ENCODE assay signal across 8 cellular contexts in genomic region chr11:6711552-6711951, GRCh38. TPM values are rescaled to one million over a fixed set of nuclear protein-coding genes. Genes with fewer than 3 reads are reported as not detected.
DNase-seq lines count a peak whose midpoint lies in the region; ATAC-seq and TF ChIP-seq lines count a peak whose summit lies in the region.
"Not testable (repeated sequence)": the region's sequence is repeated elsewhere in the genome, so short reads cannot be mapped to it uniquely, and the experiment has no call there.

No MANE protein-coding gene starts in this region.

- H3K36me3 ChIP-seq in HCT116 (ENCODE audit: control insufficient read depth in 1 of 2, insufficient read depth in 2 of 2, low read length in 2 of 2): not testable (repeated sequence)

- H3K27ac ChIP-seq in HCT116 (ENCODE audit: low read depth, low read length): not testable (repeated sequence)

- H4K20me1 ChIP-seq in HCT116 (ENCODE audit: insufficient read depth): not testable (repeated sequence)

- CTCF ChIA-PET in HCT116 (lab: Charles Lee): not testable (repeated sequence)
- CTCF ChIA-PET in activated CD4-positive, alpha-beta T cell treated with anti-CD3 and anti-CD28 coated beads, Interleukin-2, amount 10 ng/mL, durations not matched to agents 7 days and 5 days (lab: Charles Lee): interaction anchor here (0.6 kb wide), 1 partner anchor 221 kb away, joined by 4 read pairs; no protein-coding TSS in a partner anchor

- not testable (repeated sequence) for H3K27ac Mint-ChIP-seq in CD14-positive monocyte; activated CD4-positive, alpha-beta T cell treated with anti-CD3 and anti-CD28 coated beads, Interleukin-2, amount 10 ng/mL, durations not matched to agents 7 days and 5 days; activated naive CD8-positive, alpha-beta T cell treated with anti-CD3 and anti-CD28 coated beads, Interleukin-2, amount 50 U/mL, for 24 hours; stimulated activated naive CD8-positive, alpha-beta T cell treated with anti-CD3 and anti-CD28 coated beads, Interleukin-15, amount 100 ng/mL, for 72 hours
- peak overlapping the region; percentile 3 to 81 for H3K27ac Mint-ChIP-seq in natural killer cell

- not testable (repeated sequence) for H3K4me3 ChIP-seq in HCT116 (replicated peaks in 1 of 2; ENCODE audit: low read depth in 1 of 2, low read length in 2 of 2); fibroblast of mammary gland (ENCODE audit: control insufficient read depth, low read depth, low read length)

- intact Hi-C loops in CD14-positive monocyte (cut with micrococcal nuclease); HCT116 (cut with micrococcal nuclease): not testable (repeated sequence)
- intact Hi-C loops in natural killer cell (cut with micrococcal nuclease): loop anchor here (5.0 kb wide), 1 partner anchor 46 kb away; no protein-coding TSS in a partner anchor

- ATAC-seq in HCT116: peak; percentile 83
- ATAC-seq in activated naive CD8-positive, alpha-beta T cell treated with anti-CD3 and anti-CD28 coated beads, Interleukin-2, amount 50 U/mL, for 24 hours; natural killer cell; stimulated activated naive CD8-positive, alpha-beta T cell treated with anti-CD3 and anti-CD28 coated beads, Interleukin-15, amount 100 ng/mL, for 72 hours: not testable (repeated sequence)

- POLR2A ChIA-PET in HCT116 (lab: Charles Lee); activated CD4-positive, alpha-beta T cell treated with anti-CD3 and anti-CD28 coated beads, Interleukin-2, amount 10 ng/mL, durations not matched to agents 7 days and 5 days (lab: Charles Lee): not testable (repeated sequence)

- not testable (repeated sequence) for H2AFZ ChIP-seq in HCT116 (ENCODE audit: low read depth, low read length, poor library complexity, severe bottlenecking)

- not testable (repeated sequence) for DNase-seq in CD14-positive monocyte (ENCODE audit: low spot score); HCT116 (ENCODE audit: low read depth, low spot score)
- DNase-seq in NOMO-1 treated with DMSO at 0.1 percent for 48 hours (lab: John Stamatoyannopoulos, UW; ENCODE audit: unreplicated experiment) (peak; percentile 0), fibroblast of mammary gland (ENCODE audit: low read depth) (peak; percentile 27), natural killer cell (peak; percentile 26)
- DNase-seq in activated CD4-positive, alpha-beta T cell treated with anti-CD3 and anti-CD28 coated beads, Interleukin-2, amount 10 ng/mL, durations not matched to agents 7 days and 5 days: peak; percentile 41
- peak; percentile 59 for DNase-seq in activated naive CD8-positive, alpha-beta T cell treated with anti-CD3 and anti-CD28 coated beads, Interleukin-2, amount 50 U/mL, for 24 hours
- peak; percentile 24 to 32 for DNase-seq in stimulated activated naive CD8-positive, alpha-beta T cell treated with anti-CD3 and anti-CD28 coated beads, Interleukin-15, amount 100 ng/mL, for 72 hours

- TF ChIP-seq RAD21 in HCT116 (IDR thresholded peaks at IDR 0.05; ENCODE audit: low read depth): peak; percentile 31; the same call in 1 of the 2 replicates

- peaks cover 4 to 15% (median 7%) of the 10 kb centered on the region in 7 donors for H3K9me3 Mint-ChIP-seq in CD14-positive monocyte
- not testable (repeated sequence) for H3K9me3 Mint-ChIP-seq in activated CD4-positive, alpha-beta T cell treated with anti-CD3 and anti-CD28 coated beads, Interleukin-2, amount 10 ng/mL, durations not matched to agents 7 days and 5 days; activated naive CD8-positive, alpha-beta T cell treated with anti-CD3 and anti-CD28 coated beads, Interleukin-2, amount 50 U/mL, for 24 hours; natural killer cell; stimulated activated naive CD8-positive, alpha-beta T cell treated with anti-CD3 and anti-CD28 coated beads, Interleukin-15, amount 100 ng/mL, for 72 hours

- H3K9ac ChIP-seq in HCT116 (ENCODE audit: low read length): not testable (repeated sequence)

- H3K27me3 ChIP-seq in HCT116 (ENCODE audit: insufficient read depth, low read length): peaks cover 17% of the 10 kb centered on the region; the same call in 1 of the 2 replicates

- not testable (repeated sequence) for BruUV-seq in HCT116 (replicated peaks; lab: Mats Ljungman, UMichigan)

- RAD21 ChIA-PET in HCT116 (lab: Charles Lee; ENCODE audit: low non-redundant PET in 1 of 2, low total read pairs in 2 of 2, uncharacterized antibody in 2 of 2, unreplicated experiment in 2 of 2): not testable (repeated sequence)

- not testable (repeated sequence) for H3K4me1 Mint-ChIP-seq in CD14-positive monocyte; activated CD4-positive, alpha-beta T cell treated with anti-CD3 and anti-CD28 coated beads, Interleukin-2, amount 10 ng/mL, durations not matched to agents 7 days and 5 days; activated naive CD8-positive, alpha-beta T cell treated with anti-CD3 and anti-CD28 coated beads, Interleukin-2, amount 50 U/mL, for 24 hours
- peaks cover 40 to 53% of the 10 kb centered on the region in 2 donors for H3K4me1 Mint-ChIP-seq in natural killer cell
- peaks cover 28% of the 10 kb centered on the region for H3K4me1 Mint-ChIP-seq in stimulated activated naive CD8-positive, alpha-beta T cell treated with anti-CD3 and anti-CD28 coated beads, Interleukin-15, amount 100 ng/mL, for 72 hours

- not testable (repeated sequence) for H3K79me2 ChIP-seq in HCT116 (ENCODE audit: insufficient read depth, low read length)

- not testable (repeated sequence) for H3K9me2 ChIP-seq in HCT116 (ENCODE audit: insufficient read depth)

- not testable (repeated sequence) for H3K27me3 Mint-ChIP-seq in CD14-positive monocyte (ENCODE audit: low read depth in 3 of 3); activated CD4-positive, alpha-beta T cell treated with anti-CD3 and anti-CD28 coated beads, Interleukin-2, amount 10 ng/mL, durations not matched to agents 7 days and 5 days; activated naive CD8-positive, alpha-beta T cell treated with anti-CD3 and anti-CD28 coated beads, Interleukin-2, amount 50 U/mL, for 24 hours; natural killer cell (ENCODE audit: low read depth in 2 of 2); stimulated activated naive CD8-positive, alpha-beta T cell treated with anti-CD3 and anti-CD28 coated beads, Interleukin-15, amount 100 ng/mL, for 72 hours

- not testable (repeated sequence) for H3K4me2 ChIP-seq in HCT116 (ENCODE audit: low read length)

- not testable (repeated sequence) for H3K4me1 ChIP-seq in HCT116 (ENCODE audit: control insufficient read depth in 1 of 2, insufficient read depth in 2 of 2, low read length in 2 of 2)

- TF ChIP-seq POLR2A in HCT116 (IDR thresholded peaks at IDR 0.05; ENCODE audit: borderline replicate concordance, extremely low read depth, insufficient read depth, insufficient read length): not testable (repeated sequence)

- H3K4me3 Mint-ChIP-seq in CD14-positive monocyte; activated CD4-positive, alpha-beta T cell treated with anti-CD3 and anti-CD28 coated beads, Interleukin-2, amount 10 ng/mL, durations not matched to agents 7 days and 5 days; activated naive CD8-positive, alpha-beta T cell treated with anti-CD3 and anti-CD28 coated beads, Interleukin-2, amount 50 U/mL, for 24 hours; natural killer cell; stimulated activated naive CD8-positive, alpha-beta T cell treated with anti-CD3 and anti-CD28 coated beads, Interleukin-15, amount 100 ng/mL, for 72 hours: not testable (repeated sequence)

- peaks cover 14 to 15% of the 10 kb centered on the region in 2 donors for H3K36me3 Mint-ChIP-seq in CD14-positive monocyte
- H3K36me3 Mint-ChIP-seq in activated CD4-positive, alpha-beta T cell treated with anti-CD3 and anti-CD28 coated beads, Interleukin-2, amount 10 ng/mL, durations not matched to agents 7 days and 5 days (ENCODE audit: low read depth): peaks cover 51% of the 10 kb centered on the region
- H3K36me3 Mint-ChIP-seq in activated naive CD8-positive, alpha-beta T cell treated with anti-CD3 and anti-CD28 coated beads, Interleukin-2, amount 50 U/mL, for 24 hours (ENCODE audit: low read depth); natural killer cell: not testable (repeated sequence)

- TF ChIP-seq CTCF in CD14-positive monocyte (IDR thresholded peaks at IDR 0.05) (peak; percentile 52), HCT116 (IDR thresholded peaks at IDR 0.05 in 2 of 3, conservative IDR thresholded peaks at IDR 0.05 in 1 of 3; ENCODE audit: borderline replicate concordance in 1 of 3, insufficient read depth in 1 of 3, low read depth in 2 of 3, low read length in 2 of 3) (peak; percentile 28 to 44 (median 31); a peak in 4 of 6 replicates), fibroblast of mammary gland (conservative IDR thresholded peaks at IDR 0.05; ENCODE audit: control insufficient read depth, insufficient read depth, low read depth, low read length) (peak; percentile 49), natural killer cell (IDR thresholded peaks at IDR 0.05) (peak; percentile 58)

- H3K9me3 ChIP-seq in HCT116 (ENCODE audit: control insufficient read depth in 1 of 2, insufficient read depth in 1 of 2, low read depth in 1 of 2, low read length in 2 of 2): not testable (repeated sequence)

TF ChIP-seq in HCT116, 20 proteins besides CTCF, POLR2A, EP300 and RAD21:
- TF ChIP-seq CBX3 (IDR thresholded peaks at IDR 0.05; ENCODE audit: low read depth): peak; percentile 94

RNA-seq across cellular contexts. Expression of gene MRPL17, which starts 28.4 kb away (rescaled TPM):
- 10 to 100 TPM; 12.8 to 14.0 TPM for polyA plus RNA-seq in CD14-positive monocyte
- total RNA-seq in HCT116 (2021; ENCODE audit: unreplicated experiment) (75.0 TPM), natural killer cell (10 to 100 TPM in 2 of 3 donors, 1 to 10 TPM in 1; 9.0 to 11.8 (median 11.4) TPM)
- 89.4 and 109 TPM in 2 replicates for polyA plus RNA-seq in HCT116 (2012)
- total RNA-seq in activated CD4-positive, alpha-beta T cell treated with anti-CD3 and anti-CD28 coated beads, Interleukin-2, amount 10 ng/mL, durations not matched to agents 7 days and 5 days: 10 to 100 TPM; 50.0 to 56.0 TPM

RNA-seq across cellular contexts. Expression of gene DCHS1, which starts 55.9 kb away (rescaled TPM):
- under 1 TPM; 0.01 to 0.02 TPM for polyA plus RNA-seq in CD14-positive monocyte
- total RNA-seq in HCT116 (2021; ENCODE audit: unreplicated experiment): 0.30 TPM
- polyA plus RNA-seq in HCT116 (2012): 0.26 and 0.30 TPM in 2 replicates
- total RNA-seq in activated CD4-positive, alpha-beta T cell treated with anti-CD3 and anti-CD28 coated beads, Interleukin-2, amount 10 ng/mL, durations not matched to agents 7 days and 5 days: under 1 TPM; 0.35 to 0.40 TPM
- 1 to 10 TPM in 1 of 3 donors, under 1 TPM in 2; 0.49 to 1.0 (median 0.83) TPM for total RNA-seq in natural killer cell
